In genomic region chr5:78649220-78649700, GRCh38 we compare ENCODE assay signal across 1 cellular context.
TF ChIP-seq lines count a peak whose summit lies in the region.

No MANE protein-coding gene starts in this region.

TF ChIP-seq in WTC11, 78 proteins besides CTCF, POLR2A, EP300 and RAD21 (continued from another document):
- TF ChIP-seq ARID4B (CRISPR knock-in tag; IDR thresholded peaks at IDR 0.05; ENCODE audit: borderline replicate concordance) (no peak), E2F5 (CRISPR knock-in tag; IDR thresholded peaks at IDR 0.05) (no peak), E2F1 (CRISPR knock-in tag; IDR thresholded peaks at IDR 0.05) (no peak), PRDM15 (CRISPR knock-in tag; IDR thresholded peaks at IDR 0.05) (no peak), SMAD3 (CRISPR knock-in tag; IDR thresholded peaks at IDR 0.05; ENCODE audit: borderline replicate concordance) (no peak), ZNF317 (CRISPR knock-in tag; IDR thresholded peaks at IDR 0.05; ENCODE audit: borderline replicate concordance, low read depth) (no peak)
